In genomic region chr10:26386800-26387199, GRCh38 we compare ENCODE assay signal across 20 cellular contexts. TPM values are rescaled to one million over a fixed set of nuclear protein-coding genes. Genes with fewer than 3 reads are reported as not detected.
A peak's percentile ranks its signal among the peaks of the same experiment; 100 is the strongest.
DNase-seq lines count a peak whose midpoint lies in the region; ATAC-seq and TF ChIP-seq lines count a peak whose summit lies in the region.
"Had no signal": no experiment of that assay in that cellular context is flagged by ENCODE, and none has a peak within 500 bp of the region (broad histone marks: within the 10 kb centered on the region; RNA-seq: fewer than 3 reads in every experiment).

No MANE protein-coding gene starts in this region.

- peak; percentile 47 for ATAC-seq in GM18858 (IDR thresholded peaks at IDR 0.05; ENCODE audit: unreplicated experiment)
- peak; percentile 53 for ATAC-seq in HG02798 (IDR thresholded peaks at IDR 0.05; ENCODE audit: poor library complexity, unreplicated experiment)
- no peak for ATAC-seq in HG03159 (IDR thresholded peaks at IDR 0.05; ENCODE audit: unreplicated experiment)
- ATAC-seq in naive thymus-derived CD8-positive, alpha-beta T cell = no peak
- ATAC-seq: heart right ventricle, right lobe of liver had no signal

- H3K27me3 Mint-ChIP-seq in naive thymus-derived CD8-positive, alpha-beta T cell = peaks cover 0 to 4% (median 2%) of the 10 kb centered on the region in 5 donors

- peaks cover 2 to 8% (median 6%) of the 10 kb centered on the region in 4 donors for H3K4me1 Mint-ChIP-seq in naive thymus-derived CD8-positive, alpha-beta T cell
- H3K4me1 Mint-ChIP-seq: memory B cell had no signal

- DNase-seq in NB4 (ENCODE audit: low read depth) = peak; percentile 90
- DNase-seq in pons (ENCODE audit: low spot score) = peak; percentile 13
- DNase-seq in naive thymus-derived CD8-positive, alpha-beta T cell = no peak
- DNase-seq in activated CD4-positive, CD25-positive, alpha-beta regulatory T cell (lab: John Stamatoyannopoulos, UW) = no peak
- DNase-seq: activated CD4-positive, alpha-beta T cell treated with anti-CD3 and anti-CD28 coated beads, Interleukin-2, amount 10 ng/mL, durations not matched to agents 7 days and 5 days; activated T-cell treated with anti-CD3 and anti-CD28 coated beads, Interleukin-2, amount 50 U/mL, for 24 hours; adrenal gland; effector memory CD4-positive, alpha-beta T cell; heart right ventricle; NCI-H1105; right lobe of liver; SJCRH30; T1000; testis had no signal

- H3K36me3 Mint-ChIP-seq in naive thymus-derived CD8-positive, alpha-beta T cell = peaks cover 0 to 4% (median 0%) of the 10 kb centered on the region in 3 donors

- H3K4me3 Mint-ChIP-seq in naive thymus-derived CD8-positive, alpha-beta T cell = no peak overlapping the region
- H3K4me3 Mint-ChIP-seq: activated CD4-positive, alpha-beta T cell treated with anti-CD3 and anti-CD28 coated beads, Interleukin-2, amount 10 ng/mL, durations not matched to agents 7 days and 5 days; activated T-cell treated with anti-CD3 and anti-CD28 coated beads, Interleukin-2, amount 50 U/mL, for 24 hours; IgD-negative memory B cell; memory B cell had no signal

- peaks cover 0 to 4% (median 1%) of the 10 kb centered on the region in 9 donors for H3K9me3 Mint-ChIP-seq in naive thymus-derived CD8-positive, alpha-beta T cell

- TF ChIP-seq CTCF in NB4 (IDR thresholded peaks at IDR 0.05; ENCODE audit: low read depth, low read length) = no peak

- no peak overlapping the region for H3K4me3 ChIP-seq in NB4 (ENCODE audit: low read depth, low read length)
- H3K4me3 ChIP-seq: adrenal gland, heart right ventricle, right lobe of liver, SJCRH30, testis had no signal

- no peak overlapping the region for H3K27ac Mint-ChIP-seq in naive thymus-derived CD8-positive, alpha-beta T cell
- H3K27ac Mint-ChIP-seq: activated CD4-positive, alpha-beta T cell treated with anti-CD3 and anti-CD28 coated beads, Interleukin-2, amount 10 ng/mL, durations not matched to agents 7 days and 5 days; activated T-cell treated with anti-CD3 and anti-CD28 coated beads, Interleukin-2, amount 50 U/mL, for 24 hours; IgD-negative memory B cell; memory B cell had no signal

- TF ChIP-seq POLR2A in NB4 (IDR thresholded peaks at IDR 0.05; ENCODE audit: extremely low read depth, insufficient read length) = no peak

- POLR2A ChIA-PET in naive thymus-derived CD8-positive, alpha-beta T cell (lab: Charles Lee) = no interaction called here

RNA-seq across cellular contexts. Expression of gene APBB1IP, which starts 51.3 kb away (rescaled TPM):
- total RNA-seq in naive thymus-derived CD8-positive, alpha-beta T cell = 100 to 1,000 TPM in 1 of 2 experiments, 10 to 100 TPM in 1; 91.6 to 102 TPM
- polyA plus RNA-seq in naive thymus-derived CD8-positive, alpha-beta T cell = 10 to 100 TPM; 50.0 to 68.5 (median 65.1) TPM
- total RNA-seq: SJCRH30 had no signal
- polyA plus RNA-seq: keratinocyte had no signal

Comparison
In these comparisons a context has a peak if more than half of its experiments do, and no peak if none do; other contexts are left out.
1. ATAC-seq: peak in GM18858 (single experiment) and HG02798 (single experiment); none in HG03159 (single experiment) and naive thymus-derived CD8-positive, alpha-beta T cell (0 of 2).
2. DNase-seq: peak in NB4 (single experiment) and pons (single experiment); none in naive thymus-derived CD8-positive, alpha-beta T cell (0 of 10) and activated CD4-positive, CD25-positive, alpha-beta regulatory T cell (0 of 4).